27 cellular contexts compared by ENCODE assay signal in the genomic region with DNA sequence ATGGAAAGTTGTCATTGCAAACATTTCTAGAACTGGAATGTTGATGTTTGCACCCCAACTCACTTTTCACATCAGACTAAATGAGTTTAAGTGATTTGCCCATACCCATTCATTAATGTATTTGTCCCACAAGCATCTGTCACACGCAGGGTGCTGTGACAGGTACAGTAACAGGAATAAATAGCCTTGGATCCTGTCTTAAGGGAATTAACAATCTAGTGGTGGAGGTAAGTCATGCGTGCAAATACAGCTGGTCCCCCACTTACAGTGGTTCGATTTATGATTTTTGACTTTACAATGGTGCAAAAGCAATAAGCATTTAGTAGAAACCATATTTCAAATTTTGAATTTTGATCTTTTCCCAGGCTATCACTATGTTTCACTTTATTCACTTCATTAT.
"Had no signal": no experiment of that assay in that cellular context is flagged by ENCODE, and none has a peak within 500 bp of the region (broad histone marks: within the 10 kb centered on the region; RNA-seq: fewer than 3 reads in every experiment).

No MANE protein-coding gene starts in this region.

- H3K27ac Mint-ChIP-seq: dendritic cell treated with granulocyte-macrophage colony-stimulating factor and Interleukin-4, amounts not matched to agents 40 ng/mL and 50 ng/mL, for 4 days; endodermal cell; mesothelial cell of epicardium; natural killer cell treated with Interleukin-12 subunit alpha and Interleukin-12 subunit beta and Interleukin-15 and Interleukin-18, amount 100 ng/mL, for 72 hours had no signal

- H3K27ac ChIP-seq: epithelial cell of prostate, gastrocnemius medialis, neutrophil, pancreas, right lobe of liver, suprapubic skin, transverse colon, upper lobe of right lung, vagina had no signal

- H3K27me3 ChIP-seq: neutrophil, pancreas, suprapubic skin, vagina had no signal

- H3K9me3 ChIP-seq: gastrocnemius medialis, mucosa of descending colon, neutrophil, pancreas, right lobe of liver, suprapubic skin, transverse colon, upper lobe of right lung, vagina had no signal

- H3K36me3 Mint-ChIP-seq: mesothelial cell of epicardium; naive B cell; natural killer cell treated with Interleukin-12 subunit alpha and Interleukin-12 subunit beta and Interleukin-15 and Interleukin-18, amount 100 ng/mL, for 72 hours had no signal

- H3K4me1 Mint-ChIP-seq: endodermal cell; mesothelial cell of epicardium; neural crest cell; stimulated activated naive CD8-positive, alpha-beta T cell treated with anti-CD3 and anti-CD28 coated beads, Interleukin-15, amount 100 ng/mL, for 72 hours had no signal

- H3K4me1 ChIP-seq: gastrocnemius medialis, pancreas, right lobe of liver, suprapubic skin, transverse colon, upper lobe of right lung, vagina had no signal

- DNase-seq: effector CD8-positive, alpha-beta T cell; endodermal cell; foreskin fibroblast; gastrocnemius medialis; head of caudate nucleus; mesenchymal stem cell; mucosa of descending colon; naive B cell; pancreas; right lobe of liver; small intestine; stimulated activated CD4-positive, alpha-beta T cell treated with anti-CD3 and anti-CD28 coated beads, Interleukin-15, amount 100 ng/mL, for 24 hours; stimulated activated CD4-positive, alpha-beta T cell treated with anti-CD3 and anti-CD28 coated beads, Interleukin-2, amount 100 ng/mL, for 48 hours; stimulated activated CD8-positive, alpha-beta memory T cell treated with anti-CD3 and anti-CD28 coated beads, Interleukin-4, amount 100 ng/mL, for 48 hours; stimulated activated naive CD4-positive, alpha-beta T cell; stimulated activated naive CD8-positive, alpha-beta T cell treated with anti-CD3 and anti-CD28 coated beads, Interleukin-15, amount 100 ng/mL, for 72 hours; transverse colon; upper lobe of right lung had no signal

- H3K4me3 Mint-ChIP-seq: dendritic cell treated with granulocyte-macrophage colony-stimulating factor and Interleukin-4, amounts not matched to agents 40 ng/mL and 50 ng/mL, for 4 days; endodermal cell; mesothelial cell of epicardium; natural killer cell treated with Interleukin-12 subunit alpha and Interleukin-12 subunit beta and Interleukin-15 and Interleukin-18, amount 100 ng/mL, for 72 hours; neural crest cell; stimulated activated naive CD8-positive, alpha-beta T cell treated with anti-CD3 and anti-CD28 coated beads, Interleukin-15, amount 100 ng/mL, for 72 hours had no signal

- H3K9me3 Mint-ChIP-seq: endodermal cell; mesothelial cell of epicardium; naive B cell; natural killer cell treated with Interleukin-12 subunit alpha and Interleukin-12 subunit beta and Interleukin-15 and Interleukin-18, amount 100 ng/mL, for 72 hours; neural crest cell; stimulated activated naive CD8-positive, alpha-beta T cell treated with anti-CD3 and anti-CD28 coated beads, Interleukin-15, amount 100 ng/mL, for 72 hours had no signal

- H3K4me3 ChIP-seq: gastrocnemius medialis, lung, mucosa of descending colon, pancreas, right lobe of liver, suprapubic skin, transverse colon, upper lobe of right lung, vagina had no signal

- H3K27me3 Mint-ChIP-seq: stimulated activated naive CD8-positive, alpha-beta T cell treated with anti-CD3 and anti-CD28 coated beads, Interleukin-15, amount 100 ng/mL, for 72 hours had no signal

- H3K36me3 ChIP-seq: gastrocnemius medialis, neutrophil, pancreas, right lobe of liver, suprapubic skin, transverse colon, upper lobe of right lung, vagina had no signal
